ENCODE assay signal across 8 cellular contexts in genomic region chr10:29681700-29682444, GRCh38. TPM values are rescaled to one million over a fixed set of nuclear protein-coding genes. Genes with fewer than 3 reads are reported as not detected.
DNase-seq lines count a peak whose midpoint lies in the region; ATAC-seq, FAIRE-seq and TF ChIP-seq lines count a peak whose summit lies in the region.

No MANE protein-coding gene starts in this region.

- peak overlapping the region; percentile 15 for H3K27ac Mint-ChIP-seq in Calu3 (ENCODE audit: unreplicated experiment)
- peak overlapping the region; percentile 73 for H3K27ac Mint-ChIP-seq in activated T-helper 17 cell treated with anti-CD3 and anti-CD28 coated beads, Interleukin-2, amount 50 U/mL, for 72 hours

- peaks cover 3% of the 10 kb centered on the region for H3K9me3 Mint-ChIP-seq in Calu3 (ENCODE audit: low read depth, unreplicated experiment)
- H3K9me3 Mint-ChIP-seq in activated T-helper 17 cell treated with anti-CD3 and anti-CD28 coated beads, Interleukin-2, amount 50 U/mL, for 72 hours: no peaks in the 10 kb centered on the region

- H3K4me3 ChIP-seq in neutrophil (ENCODE audit: low read depth in 1 of 2, low read length in 1 of 2): peak overlapping the region; percentile 49 to 59

- no TSS peak for BruUV-seq in Calu3 (replicated peaks; lab: Mats Ljungman, UMichigan)

- H3K4me1 ChIP-seq in neutrophil (ENCODE audit: control insufficient read depth in 1 of 2, insufficient read depth in 1 of 2, low read depth in 1 of 2, low read length in 1 of 2): peaks cover 86 to 97% of the 10 kb centered on the region in 2 experiments

- TF ChIP-seq CTCF in Calu3 (IDR thresholded peaks at IDR 0.05; ENCODE audit: unreplicated experiment) (no peak), neutrophil (IDR thresholded peaks at IDR 0.05) (peak; percentile 7)

- no peaks in the 10 kb centered on the region for H3K27me3 ChIP-seq in neutrophil

- no peak for FAIRE-seq in H54 (lab: Jason Lieb, UNC)

- peak; percentile 96 for ATAC-seq in activated T-helper 17 cell treated with anti-CD3 and anti-CD28 coated beads, Interleukin-2, amount 50 U/mL, for 72 hours (replicated peaks)
- no peak for ATAC-seq in GM19023 (IDR thresholded peaks at IDR 0.05; ENCODE audit: unreplicated experiment)

- H3K36me3 ChIP-seq in neutrophil: peaks cover 13% of the 10 kb centered on the region

- H3K4me3 Mint-ChIP-seq in Calu3 (ENCODE audit: low read depth, unreplicated experiment): no peak overlapping the region
- peak overlapping the region; percentile 61 for H3K4me3 Mint-ChIP-seq in activated T-helper 17 cell treated with anti-CD3 and anti-CD28 coated beads, Interleukin-2, amount 50 U/mL, for 72 hours

- peaks cover 75% of the 10 kb centered on the region for H3K36me3 Mint-ChIP-seq in Calu3 (ENCODE audit: insufficient read depth, unreplicated experiment)
- peaks cover 21% of the 10 kb centered on the region for H3K36me3 Mint-ChIP-seq in activated T-helper 17 cell treated with anti-CD3 and anti-CD28 coated beads, Interleukin-2, amount 50 U/mL, for 72 hours (ENCODE audit: low read depth)

- no peaks in the 10 kb centered on the region for H3K9me3 ChIP-seq in neutrophil

- H3K27me3 Mint-ChIP-seq in Calu3 (ENCODE audit: unreplicated experiment): no peaks in the 10 kb centered on the region
- H3K27me3 Mint-ChIP-seq in activated T-helper 17 cell treated with anti-CD3 and anti-CD28 coated beads, Interleukin-2, amount 50 U/mL, for 72 hours: no peaks in the 10 kb centered on the region

- DNase-seq in Calu3 (no peak), OCI-M1 (lab: John Stamatoyannopoulos, UW) (peak; percentile 2), EL (no peak), hippocampal formation (lab: John Stamatoyannopoulos, UW) (no peak), H54 (ENCODE audit: insufficient read length, low spot score) (no peak)

- peak overlapping the region; percentile 96 for H3K27ac ChIP-seq in neutrophil

- H3K4me1 Mint-ChIP-seq in Calu3 (ENCODE audit: low read depth, unreplicated experiment): peaks cover 35% of the 10 kb centered on the region
- H3K4me1 Mint-ChIP-seq in activated T-helper 17 cell treated with anti-CD3 and anti-CD28 coated beads, Interleukin-2, amount 50 U/mL, for 72 hours: peaks cover 37% of the 10 kb centered on the region

- no peak for TF ChIP-seq POLR2A in H54 (IDR thresholded peaks at IDR 0.05; ENCODE audit: low read depth, low read length)

- CTCF ChIA-PET in Calu3 (lab: Charles Lee): interaction anchor here (0.6 kb wide), 1 partner anchor 46 kb away, joined by 3 read pairs; no protein-coding TSS in a partner anchor

- intact Hi-C loops in Calu3 (cut with micrococcal nuclease; ENCODE audit: unreplicated experiment): no loop called here

RNA-seq across cellular contexts. Expression of gene SVIL, which starts 47.1 kb away (rescaled TPM):
- total RNA-seq in Calu3 (2022): 111 and 147 TPM in 2 replicates
- total RNA-seq in activated T-helper 17 cell treated with anti-CD3 and anti-CD28 coated beads, Interleukin-2, amount 50 U/mL, for 72 hours: 10 to 100 TPM; 10.7 to 16.2 TPM
